ENCODE assay signal across 8 cellular contexts in genomic region chr1:185318431-185319151, GRCh38. TPM values are rescaled to one million over a fixed set of nuclear protein-coding genes. Genes with fewer than 3 reads are reported as not detected.
A peak's percentile ranks its signal among the peaks of the same experiment; 100 is the strongest.
DNase-seq lines count a peak whose midpoint lies in the region; TF ChIP-seq lines count a peak whose summit lies in the region.

No MANE protein-coding gene starts in this region.

- peaks cover 0 to 24% (median 0%) of the 10 kb centered on the region in 3 donors for H3K36me3 Mint-ChIP-seq in CD8-positive, alpha-beta memory T cell
- H3K36me3 Mint-ChIP-seq in chondrocyte (ENCODE audit: low read depth) (peaks cover 1% of the 10 kb centered on the region), nephron (ENCODE audit: low read depth) (no peaks in the 10 kb centered on the region)

- peak overlapping the region; percentile 98 for H3K27ac ChIP-seq in CD8-positive, alpha-beta memory T cell (ENCODE audit: low read depth, low read length)

- H3K4me1 ChIP-seq in CD8-positive, alpha-beta memory T cell (ENCODE audit: insufficient read depth, low read length): peaks cover 33% of the 10 kb centered on the region

- TF ChIP-seq POLR2A in NB4 (IDR thresholded peaks at IDR 0.05; ENCODE audit: extremely low read depth, insufficient read length): no peak

- no peak for DNase-seq in CD8-positive, alpha-beta memory T cell
- DNase-seq in NB4 (ENCODE audit: low read depth): no peak
- no peak for DNase-seq in chondrocyte (ENCODE audit: low spot score)
- DNase-seq in UCSD-AML1 (lab: John Stamatoyannopoulos, UW; ENCODE audit: unreplicated experiment): no peak
- DNase-seq in iPS-NIHi11 (ENCODE audit: low spot score): no peak
- no peak for DNase-seq in NCI-H187 treated with DMSO at 0.1 percent for 48 hours (lab: John Stamatoyannopoulos, UW)
- no peak for DNase-seq in GOT3 (lab: John Stamatoyannopoulos, UW)

- CTCF ChIA-PET in CD8-positive, alpha-beta memory T cell (lab: Charles Lee): interaction anchor here (0.6 to 5.0 kb wide), 18 partner anchors 13 to 376 kb away, joined by 3 to 36 read pairs (median 6); no protein-coding TSS in a partner anchor

- no peaks in the 10 kb centered on the region for H3K36me3 ChIP-seq in CD8-positive, alpha-beta memory T cell (ENCODE audit: insufficient read depth, low read length)

- TF ChIP-seq CTCF in NB4 (IDR thresholded peaks at IDR 0.05; ENCODE audit: low read depth, low read length): no peak
- TF ChIP-seq CTCF in chondrocyte (IDR thresholded peaks at IDR 0.05): no peak
- no peak for TF ChIP-seq CTCF in nephron (IDR thresholded peaks at IDR 0.05; ENCODE audit: unreplicated experiment in 3 of 3)

- peak overlapping the region; percentile 93 to 99 (median 98) for H3K4me3 Mint-ChIP-seq in CD8-positive, alpha-beta memory T cell
- H3K4me3 Mint-ChIP-seq in chondrocyte (ENCODE audit: unreplicated experiment): peak overlapping the region; percentile 97
- peak overlapping the region; percentile 94 to 99 (median 94) for H3K4me3 Mint-ChIP-seq in nephron

- peak overlapping the region; percentile 95 to 100 (median 99) for H3K27ac Mint-ChIP-seq in CD8-positive, alpha-beta memory T cell
- H3K27ac Mint-ChIP-seq in chondrocyte (ENCODE audit: unreplicated experiment): peak overlapping the region; percentile 11
- peak overlapping the region; percentile 96 to 99 (median 96) for H3K27ac Mint-ChIP-seq in nephron

- peaks cover 0 to 10% of the 10 kb centered on the region in 2 donors for H3K27me3 Mint-ChIP-seq in CD8-positive, alpha-beta memory T cell
- H3K27me3 Mint-ChIP-seq in chondrocyte (ENCODE audit: low read depth): no peaks in the 10 kb centered on the region
- no peaks in the 10 kb centered on the region for H3K27me3 Mint-ChIP-seq in nephron (ENCODE audit: low read depth)

- H3K4me1 Mint-ChIP-seq in CD8-positive, alpha-beta memory T cell: peaks cover 33 to 44% (median 42%) of the 10 kb centered on the region in 3 donors
- peaks cover 36% of the 10 kb centered on the region for H3K4me1 Mint-ChIP-seq in chondrocyte (ENCODE audit: low read depth)
- peaks cover 37% of the 10 kb centered on the region for H3K4me1 Mint-ChIP-seq in nephron

- no peaks in the 10 kb centered on the region for H3K9me3 Mint-ChIP-seq in CD8-positive, alpha-beta memory T cell
- H3K9me3 Mint-ChIP-seq in chondrocyte (ENCODE audit: low read depth) (peaks cover 6% of the 10 kb centered on the region), nephron (no peaks in the 10 kb centered on the region)

- peak overlapping the region; percentile 91 for H3K4me3 ChIP-seq in CD8-positive, alpha-beta memory T cell (ENCODE audit: low read length)
- peak overlapping the region; percentile 68 for H3K4me3 ChIP-seq in NB4 (ENCODE audit: low read depth, low read length)

- no peaks in the 10 kb centered on the region for H3K9me3 ChIP-seq in CD8-positive, alpha-beta memory T cell (ENCODE audit: low read length)

- H3K27me3 ChIP-seq in CD8-positive, alpha-beta memory T cell (ENCODE audit: insufficient read depth, low read length, poor library complexity, severe bottlenecking): no peaks in the 10 kb centered on the region

- POLR2A ChIA-PET in CD8-positive, alpha-beta memory T cell (lab: Charles Lee): interaction anchor here (0.6 to 3.1 kb wide), 12 partner anchors 14 to 355 kb away, joined by 3 to 28 read pairs (median 6); partner anchors contain the start of genes SWT1 and TRMT1L

RNA-seq across cellular contexts. Expression of gene IVNS1ABP, which starts 1.5 kb away (rescaled TPM):
- total RNA-seq in CD8-positive, alpha-beta memory T cell: 100 to 1,000 TPM; 205 to 208 TPM
- 51.7 TPM for polyA plus RNA-seq in CD8-positive, alpha-beta memory T cell
- 121 to 314 TPM (median 123 TPM) in 3 replicates for total RNA-seq in chondrocyte

Comparison
In these comparisons a context has a peak if more than half of its experiments do, and no peak if none do; other contexts are left out.
1. H3K27ac Mint-ChIP-seq: peak in every context shown above with its lines; median percentile 99 in CD8-positive, alpha-beta memory T cell; 96 in nephron; 11 in chondrocyte.